In the genomic region with DNA sequence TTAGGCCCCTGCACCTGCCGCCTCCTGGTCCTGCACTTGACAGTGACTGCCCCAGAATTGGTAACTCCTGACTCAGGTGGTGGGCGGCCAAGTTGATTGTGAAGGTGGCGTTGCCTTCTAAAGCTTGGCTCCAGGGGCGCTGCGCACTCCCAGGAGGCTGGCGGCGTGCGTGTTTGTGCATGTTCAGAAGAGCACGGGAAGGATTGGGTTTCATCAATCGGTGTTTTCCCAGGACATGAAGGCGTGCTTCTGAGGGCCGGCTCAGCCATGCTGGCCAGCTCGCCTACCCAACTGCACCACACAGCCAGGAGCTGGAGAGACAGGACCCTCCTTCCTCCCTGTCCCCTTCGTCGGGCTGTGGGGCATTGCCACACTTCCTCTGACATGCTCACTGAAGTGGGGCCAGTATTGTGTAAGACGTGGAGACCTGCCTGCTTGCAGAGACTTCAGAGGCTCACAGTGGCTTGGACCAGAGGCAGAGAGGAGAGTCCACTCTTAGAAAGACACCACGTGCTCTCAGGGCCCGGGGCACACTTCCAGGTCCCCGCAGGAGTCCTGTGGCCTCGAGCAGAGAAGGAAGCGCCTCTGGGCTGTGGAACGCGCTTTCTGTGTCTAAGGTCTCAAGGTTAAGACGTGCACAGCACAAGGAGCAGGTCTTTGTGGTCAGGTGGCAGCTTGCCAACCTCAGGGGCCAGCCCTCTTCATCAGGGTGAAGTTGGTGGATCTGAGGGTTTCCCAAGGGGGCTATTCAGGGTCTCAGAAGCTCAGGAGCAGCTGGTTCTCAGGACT, we compare ENCODE assay signal across 9 cellular contexts. TPM values are rescaled to one million over a fixed set of nuclear protein-coding genes. Genes with fewer than 3 reads are reported as not detected.
A peak's percentile ranks its signal among the peaks of the same experiment; 100 is the strongest.
DNase-seq lines count a peak whose midpoint lies in the region; ATAC-seq and TF ChIP-seq lines count a peak whose summit lies in the region.
"Had no signal": no experiment of that assay in that cellular context is flagged by ENCODE, and none has a peak within 500 bp of the region (broad histone marks: within the 10 kb centered on the region; RNA-seq: fewer than 3 reads in every experiment).

No MANE protein-coding gene starts in this region.

- H3K9me3 ChIP-seq in MG63 = no peaks in the 10 kb centered on the region

- H3K27me3 ChIP-seq in MG63 = no peaks in the 10 kb centered on the region

- in situ Hi-C loops in Caki2 (cut with HindIII; ENCODE audit: low pct_unique_long_range_greater_than_20kb, low sequenced_read_pairs) = no loop called here

- H3K36me3 ChIP-seq in MG63 = peaks cover 8% of the 10 kb centered on the region

- peaks cover 29% of the 10 kb centered on the region for H3K4me1 Mint-ChIP-seq in nephron
- H3K4me1 Mint-ChIP-seq in T-helper 2 cell treated with Interferon-gamma antibody and Interleukin-4, amounts not matched to agents 5 μg/mL and 100 μg/mL, for 36 hours (ENCODE audit: low read depth) = peaks cover 15% of the 10 kb centered on the region

- H3K36me3 Mint-ChIP-seq in nephron (ENCODE audit: low read depth) = peaks cover 21% of the 10 kb centered on the region
- H3K36me3 Mint-ChIP-seq in T-helper 2 cell treated with Interferon-gamma antibody and Interleukin-4, amounts not matched to agents 5 μg/mL and 100 μg/mL, for 36 hours (ENCODE audit: low read depth) = no peaks in the 10 kb centered on the region

- H3K4me3 ChIP-seq in MG63 = no peak overlapping the region
- H3K4me3 ChIP-seq: SK-N-MC had no signal

- DNase-seq in Caki2 (ENCODE audit: low read depth) = peak; percentile 50
- peak; percentile 50 for DNase-seq in NCI-H1436 treated with DMSO at 0.1 percent for 48 hours (lab: John Stamatoyannopoulos, UW)
- DNase-seq in brain pericyte (ENCODE audit: low read depth, low spot score) = peak; percentile 44
- DNase-seq in T-helper 2 cell treated with Interferon-gamma antibody and Interleukin-4, amounts not matched to agents 5 μg/mL and 100 μg/mL, for 36 hours (ENCODE audit: low spot score) = no peak
- no peak for DNase-seq in MG63

- H3K9me3 Mint-ChIP-seq in nephron = no peaks in the 10 kb centered on the region
- H3K9me3 Mint-ChIP-seq in T-helper 2 cell treated with Interferon-gamma antibody and Interleukin-4, amounts not matched to agents 5 μg/mL and 100 μg/mL, for 36 hours = no peaks in the 10 kb centered on the region

- peak overlapping the region; percentile 25 to 92 (median 90) for H3K4me3 Mint-ChIP-seq in nephron
- no peak overlapping the region for H3K4me3 Mint-ChIP-seq in T-helper 2 cell treated with Interferon-gamma antibody and Interleukin-4, amounts not matched to agents 5 μg/mL and 100 μg/mL, for 36 hours

- TF ChIP-seq CTCF in nephron (IDR thresholded peaks at IDR 0.05; ENCODE audit: unreplicated experiment in 3 of 3) = no peak

- ATAC-seq in HG03521 (IDR thresholded peaks at IDR 0.05; ENCODE audit: unreplicated experiment) = no peak
- no peak for ATAC-seq in GM21381 (IDR thresholded peaks at IDR 0.05; ENCODE audit: unreplicated experiment)

- H3K27me3 Mint-ChIP-seq in nephron (ENCODE audit: low read depth) = peaks cover 4% of the 10 kb centered on the region
- peaks cover 2% of the 10 kb centered on the region for H3K27me3 Mint-ChIP-seq in T-helper 2 cell treated with Interferon-gamma antibody and Interleukin-4, amounts not matched to agents 5 μg/mL and 100 μg/mL, for 36 hours (ENCODE audit: low read depth)

- peak overlapping the region; percentile 55 to 90 (median 64) for H3K27ac Mint-ChIP-seq in nephron
- H3K27ac Mint-ChIP-seq in T-helper 2 cell treated with Interferon-gamma antibody and Interleukin-4, amounts not matched to agents 5 μg/mL and 100 μg/mL, for 36 hours = no peak overlapping the region

RNA-seq across cellular contexts. Expression of gene RAB40C, which starts 2.8 kb away (rescaled TPM):
- total RNA-seq in Caki2 (2014; rRNA removed; shearing (Covaris generic); ENCODE audit: low replicate concordance) = 22.4 and 33.2 TPM in 2 replicates
- 12.4 and 20.8 TPM in 2 replicates for total RNA-seq in MG63 (2014; rRNA removed; shearing (Covaris generic); ENCODE audit: low replicate concordance)

RNA-seq across cellular contexts. Expression of gene PIGQ, which starts 22.9 kb away (rescaled TPM):
- 53.4 and 65.5 TPM in 2 replicates for total RNA-seq in Caki2 (2014; rRNA removed; shearing (Covaris generic); ENCODE audit: low replicate concordance)
- total RNA-seq in MG63 (2014; rRNA removed; shearing (Covaris generic); ENCODE audit: low replicate concordance) = 13.1 and 31.7 TPM in 2 replicates

RNA-seq across cellular contexts. Expression of gene NHLRC4, which starts 25.9 kb away (rescaled TPM):
- total RNA-seq in Caki2 (2014; rRNA removed; shearing (Covaris generic); ENCODE audit: low replicate concordance) = 1.2 and 4.0 TPM in 2 replicates
- not detected in 2 replicates for total RNA-seq in MG63 (2014; rRNA removed; shearing (Covaris generic); ENCODE audit: low replicate concordance)

RNA-seq across cellular contexts. Expression of gene PRR35, which starts 32.5 kb away (rescaled TPM):
- not detected in 2 replicates for total RNA-seq in Caki2 (2014; rRNA removed; shearing (Covaris generic); ENCODE audit: low replicate concordance)
- total RNA-seq in MG63 (2014; rRNA removed; shearing (Covaris generic); ENCODE audit: low replicate concordance) = not detected in 2 replicates

RNA-seq across cellular contexts. Expression of gene WFIKKN1, which starts 38.1 kb away (rescaled TPM):
- total RNA-seq in Caki2 (2014; rRNA removed; shearing (Covaris generic); ENCODE audit: low replicate concordance) = 0.07 TPM in 1 of 2 replicates, not detected in the other
- not detected in 2 replicates for total RNA-seq in MG63 (2014; rRNA removed; shearing (Covaris generic); ENCODE audit: low replicate concordance)

Comparison
In these comparisons a context has a peak if more than half of its experiments do, and no peak if none do; other contexts are left out.
1. DNase-seq: peak in Caki2 (single experiment), NCI-H1436 treated with DMSO at 0.1 percent for 48 hours (single experiment) and brain pericyte (single experiment); none in T-helper 2 cell treated with Interferon-gamma antibody and Interleukin-4, amounts not matched to agents 5 μg/mL and 100 μg/mL, for 36 hours (single experiment) and MG63 (single experiment).